In genomic region chr20:32362924-32363364, GRCh38 we compare ENCODE assay signal across 11 cellular contexts. TPM values are rescaled to one million over a fixed set of nuclear protein-coding genes. Genes with fewer than 3 reads are reported as not detected.
DNase-seq lines count a peak whose midpoint lies in the region; ATAC-seq and TF ChIP-seq lines count a peak whose summit lies in the region.
"Had no signal": no experiment of that assay in that cellular context is flagged by ENCODE, and none has a peak within 500 bp of the region (broad histone marks: within the 10 kb centered on the region; RNA-seq: fewer than 3 reads in every experiment).

No MANE protein-coding gene starts in this region.

- no peak for DNase-seq in activated T-cell treated with anti-CD3 and anti-CD28 coated beads, Interleukin-2, amount 50 U/mL, for 24 hours
- no peak for DNase-seq in activated T-cell treated with anti-CD3 and anti-CD28 coated beads for 4 hours
- DNase-seq in activated B cell treated with CpG ODN at 0.5 μM for 24 hours = no peak
- peak; percentile 9 for DNase-seq in fibroblast of villous mesenchyme (ENCODE audit: low read depth)
- DNase-seq in stimulated activated naive B cell treated with anti-CD40 and anti-IgM and Interleukin-4, amounts not matched to agents 10 μg/mL and 1 μg/mL and 100 μg/mL, for 72 hours = no peak
- DNase-seq in right atrium auricular region (ENCODE audit: low spot score) = no peak
- DNase-seq: NCI-H1436, NCI-H82 had no signal

- H3K36me3 Mint-ChIP-seq in activated T-cell treated with anti-CD3 and anti-CD28 coated beads, Interleukin-2, amount 50 U/mL, for 24 hours (ENCODE audit: low read depth) = peaks cover 62% of the 10 kb centered on the region
- peaks cover 29% of the 10 kb centered on the region for H3K36me3 Mint-ChIP-seq in activated B cell treated with CpG ODN at 0.5 μM for 24 hours (ENCODE audit: low read depth)
- peaks cover 11 to 30% of the 10 kb centered on the region in 2 donors for H3K36me3 Mint-ChIP-seq in stimulated activated naive B cell treated with anti-CD40 and anti-IgM and Interleukin-4, amounts not matched to agents 10 μg/mL and 1 μg/mL and 100 μg/mL, for 72 hours

- CTCF ChIA-PET in activated B cell treated with CpG ODN at 0.5 μM for 24 hours (lab: Charles Lee) = no interaction called here

- intact Hi-C loops in activated B cell treated with CpG ODN at 0.5 μM for 24 hours (cut with micrococcal nuclease) = no loop called here

- H3K9me3 ChIP-seq in right atrium auricular region = no peaks in the 10 kb centered on the region
- H3K9me3 ChIP-seq: breast epithelium had no signal

- H3K9me3 Mint-ChIP-seq in activated T-cell treated with anti-CD3 and anti-CD28 coated beads, Interleukin-2, amount 50 U/mL, for 24 hours = no peaks in the 10 kb centered on the region
- H3K9me3 Mint-ChIP-seq in activated B cell treated with CpG ODN at 0.5 μM for 24 hours = no peaks in the 10 kb centered on the region
- H3K9me3 Mint-ChIP-seq in stimulated activated naive B cell treated with anti-CD40 and anti-IgM and Interleukin-4, amounts not matched to agents 10 μg/mL and 1 μg/mL and 100 μg/mL, for 72 hours = no peaks in the 10 kb centered on the region

- H3K27ac Mint-ChIP-seq in activated T-cell treated with anti-CD3 and anti-CD28 coated beads, Interleukin-2, amount 50 U/mL, for 24 hours = peak overlapping the region; percentile 94
- H3K27ac Mint-ChIP-seq in activated B cell treated with CpG ODN at 0.5 μM for 24 hours = peak overlapping the region; percentile 86
- peak overlapping the region; percentile 84 for H3K27ac Mint-ChIP-seq in stimulated activated naive B cell treated with anti-CD40 and anti-IgM and Interleukin-4, amounts not matched to agents 10 μg/mL and 1 μg/mL and 100 μg/mL, for 72 hours

- H3K4me3 ChIP-seq in fibroblast of villous mesenchyme (ENCODE audit: low read depth, low read length) (no peak overlapping the region), right atrium auricular region (no peak overlapping the region)

- H3K4me3 Mint-ChIP-seq in activated T-cell treated with anti-CD3 and anti-CD28 coated beads, Interleukin-2, amount 50 U/mL, for 24 hours = peak overlapping the region; percentile 89
- peak overlapping the region; percentile 54 for H3K4me3 Mint-ChIP-seq in activated B cell treated with CpG ODN at 0.5 μM for 24 hours
- H3K4me3 Mint-ChIP-seq in stimulated activated naive B cell treated with anti-CD40 and anti-IgM and Interleukin-4, amounts not matched to agents 10 μg/mL and 1 μg/mL and 100 μg/mL, for 72 hours = peak overlapping the region; percentile 9 to 26

- no peak overlapping the region for H3K27ac ChIP-seq in right atrium auricular region

- ATAC-seq in activated B cell treated with CpG ODN at 0.5 μM for 24 hours (ENCODE audit: low read depth) (no peak), GM21367 (IDR thresholded peaks at IDR 0.05; ENCODE audit: unreplicated experiment) (no peak), GM21619 (IDR thresholded peaks at IDR 0.05; ENCODE audit: unreplicated experiment) (no peak)
- ATAC-seq in stimulated activated naive B cell treated with anti-CD40 and anti-IgM and Interleukin-4, amounts not matched to agents 10 μg/mL and 1 μg/mL and 100 μg/mL, for 72 hours (replicated peaks) = no peak

- no peaks in the 10 kb centered on the region for H3K27me3 ChIP-seq in right atrium auricular region
- H3K27me3 ChIP-seq: breast epithelium had no signal

- H3K4me1 ChIP-seq in right atrium auricular region = peaks cover 0 to 75% of the 10 kb centered on the region in 2 donors

- TF ChIP-seq CTCF in activated B cell treated with CpG ODN at 0.5 μM for 24 hours (IDR thresholded peaks at IDR 0.05) (no peak), fibroblast of villous mesenchyme (IDR thresholded peaks at IDR 0.05; ENCODE audit: insufficient read depth, low read depth, low read length) (no peak), right atrium auricular region (IDR thresholded peaks at IDR 0.05) (no peak)

- H3K4me1 Mint-ChIP-seq in activated T-cell treated with anti-CD3 and anti-CD28 coated beads, Interleukin-2, amount 50 U/mL, for 24 hours (ENCODE audit: low read depth) = peaks cover 74% of the 10 kb centered on the region
- H3K4me1 Mint-ChIP-seq in activated B cell treated with CpG ODN at 0.5 μM for 24 hours = peaks cover 86% of the 10 kb centered on the region
- peaks cover 51 to 78% of the 10 kb centered on the region in 2 donors for H3K4me1 Mint-ChIP-seq in stimulated activated naive B cell treated with anti-CD40 and anti-IgM and Interleukin-4, amounts not matched to agents 10 μg/mL and 1 μg/mL and 100 μg/mL, for 72 hours

- H3K27me3 Mint-ChIP-seq in activated T-cell treated with anti-CD3 and anti-CD28 coated beads, Interleukin-2, amount 50 U/mL, for 24 hours = no peaks in the 10 kb centered on the region
- no peaks in the 10 kb centered on the region for H3K27me3 Mint-ChIP-seq in activated B cell treated with CpG ODN at 0.5 μM for 24 hours
- no peaks in the 10 kb centered on the region for H3K27me3 Mint-ChIP-seq in stimulated activated naive B cell treated with anti-CD40 and anti-IgM and Interleukin-4, amounts not matched to agents 10 μg/mL and 1 μg/mL and 100 μg/mL, for 72 hours

- no peaks in the 10 kb centered on the region for H3K36me3 ChIP-seq in right atrium auricular region
- H3K36me3 ChIP-seq: breast epithelium had no signal

- POLR2A ChIA-PET in activated B cell treated with CpG ODN at 0.5 μM for 24 hours (lab: Charles Lee) = interaction anchor here (0.7 to 1.2 kb wide), 3 partner anchors 12 to 381 kb away, joined by 3 to 5 read pairs (median 4); partner anchors contain the start of genes COMMD7 and TM9SF4

RNA-seq across cellular contexts. Expression of gene ASXL1, which starts 4.8 kb away (rescaled TPM):
- 145 and 169 TPM in 2 replicates for total RNA-seq in activated B cell treated with CpG ODN at 0.5 μM for 24 hours
- 48.0 and 61.7 TPM in 2 replicates for total RNA-seq in fibroblast of villous mesenchyme
- total RNA-seq in right atrium auricular region = 10 to 100 TPM; 15.9 to 30.5 TPM

Comparison
In these comparisons a context has a peak if more than half of its experiments do, and no peak if none do; other contexts are left out.
1. H3K4me3 Mint-ChIP-seq: peak in every context shown above with its lines; median percentile 89 in activated T-cell treated with anti-CD3 and anti-CD28 coated beads, Interleukin-2, amount 50 U/mL, for 24 hours; 54 in activated B cell treated with CpG ODN at 0.5 μM for 24 hours; 18 in stimulated activated naive B cell treated with anti-CD40 and anti-IgM and Interleukin-4, amounts not matched to agents 10 μg/mL and 1 μg/mL and 100 μg/mL, for 72 hours.